In the genomic region with DNA sequence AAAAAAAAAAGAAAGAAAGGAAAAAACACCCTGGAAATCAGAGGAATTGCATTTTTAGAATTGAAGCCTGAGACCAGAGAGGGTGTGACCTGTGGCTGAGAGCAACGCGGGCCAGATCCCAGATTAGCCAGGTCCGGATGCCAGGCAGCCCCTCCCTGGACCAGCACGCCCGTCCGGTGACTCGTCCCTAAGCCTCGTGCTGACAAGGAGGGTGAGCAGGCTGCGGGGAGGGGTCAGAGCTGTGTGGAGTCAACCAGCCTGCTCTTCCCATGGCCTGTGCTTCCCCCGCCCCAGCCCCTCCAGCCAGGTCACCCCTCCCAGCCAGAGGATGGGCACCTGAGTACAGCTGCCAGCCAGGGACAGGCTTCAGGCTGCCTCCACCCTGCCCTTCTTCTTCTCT, we compare ENCODE assay signal across 9 cellular contexts. TPM values are rescaled to one million over a fixed set of nuclear protein-coding genes. Genes with fewer than 3 reads are reported as not detected.
DNase-seq lines count a peak whose midpoint lies in the region; ATAC-seq and TF ChIP-seq lines count a peak whose summit lies in the region.
"Had no signal": no experiment of that assay in that cellular context is flagged by ENCODE, and none has a peak within 500 bp of the region (broad histone marks: within the 10 kb centered on the region; RNA-seq: fewer than 3 reads in every experiment).

No MANE protein-coding gene starts in this region.

- H3K4me1 ChIP-seq in CD8-positive, alpha-beta T cell (ENCODE audit: insufficient read depth, low read length), result peaks cover 33% of the 10 kb centered on the region
- peaks cover 27 to 57% of the 10 kb centered on the region in 2 donors for H3K4me1 ChIP-seq in thyroid gland

- POLR2A ChIA-PET in CD8-positive, alpha-beta T cell (lab: Charles Lee), result interaction anchor here (0.6 to 1.0 kb wide), 2 partner anchors 18 to 295 kb away, joined by 3 read pairs; no protein-coding TSS in a partner anchor

- H3K36me3 Mint-ChIP-seq in CD8-positive, alpha-beta T cell, result no peaks in the 10 kb centered on the region

- intact Hi-C loops in CD8-positive, alpha-beta T cell (cut with DNase I, micrococcal nuclease), result loop anchor here in 1 of 2 experiments (10.0 kb wide), 2 partner anchors 240 to 290 kb away; a partner anchor contains a TSS
- intact Hi-C loops in thyroid gland (cut with DNase I), result loop anchor here (5.0 kb wide), 1 partner anchor 48 kb away; no protein-coding TSS in a partner anchor

- peak overlapping the region; percentile 37 for H3K4me3 ChIP-seq in CD8-positive, alpha-beta T cell (ENCODE audit: low read depth, low read length)
- no peak overlapping the region for H3K4me3 ChIP-seq in thyroid gland (replicated peaks in 1 of 3)
- H3K4me3 ChIP-seq: HAP-1 had no signal

- no peak for TF ChIP-seq CTCF in CD8-positive, alpha-beta T cell (IDR thresholded peaks at IDR 0.05)
- TF ChIP-seq CTCF in thyroid gland (IDR thresholded peaks at IDR 0.05) (no peak), GM10266 (IDR thresholded peaks at IDR 0.05; ENCODE audit: control insufficient read depth, insufficient read depth, low read depth, missing control alignments) (no peak)

- H3K4me1 Mint-ChIP-seq in CD8-positive, alpha-beta T cell (ENCODE audit: low read depth), result peaks cover 23% of the 10 kb centered on the region

- no peaks in the 10 kb centered on the region for H3K9me3 ChIP-seq in CD8-positive, alpha-beta T cell (ENCODE audit: low read length)
- H3K9me3 ChIP-seq in thyroid gland, result no peaks in the 10 kb centered on the region
- H3K9me3 ChIP-seq: HAP-1 had no signal

- no peak overlapping the region for H3K27ac Mint-ChIP-seq in CD8-positive, alpha-beta T cell

- H3K4me3 Mint-ChIP-seq in CD8-positive, alpha-beta T cell, result peak overlapping the region; percentile 75

- peak; percentile 1 for ATAC-seq in CD8-positive, alpha-beta T cell

- DNase-seq in CD8-positive, alpha-beta T cell, result peak in 2 of 7 experiments; percentile 10 to 12
- peak; percentile 88 for DNase-seq in NCI-H460 (ENCODE audit: extremely low read depth, low read depth)
- peak; percentile 70 for DNase-seq in amniotic stem cell (lab: John Stamatoyannopoulos, UW)
- peak; percentile 88 for DNase-seq in kidney tubule cell (ENCODE audit: low spot score)
- DNase-seq in thyroid gland, result peak; percentile 73 to 78
- no peak for DNase-seq in NCI-H1092 (lab: John Stamatoyannopoulos, UW)
- no peak for DNase-seq in midbrain (lab: John Stamatoyannopoulos, UW)
- no peak for DNase-seq in GM10266 (ENCODE audit: extremely low spot score)

- no peak overlapping the region for H3K27ac ChIP-seq in CD8-positive, alpha-beta T cell (ENCODE audit: low read depth, low read length)
- peak overlapping the region; percentile 76 to 99 (median 84) for H3K27ac ChIP-seq in thyroid gland

- H3K27me3 Mint-ChIP-seq in CD8-positive, alpha-beta T cell (ENCODE audit: low read depth), result peaks cover 5% of the 10 kb centered on the region

- no peak for TF ChIP-seq POLR2A in thyroid gland (IDR thresholded peaks at IDR 0.05)

- H3K36me3 ChIP-seq in CD8-positive, alpha-beta T cell (ENCODE audit: insufficient read depth, low read length), result no peaks in the 10 kb centered on the region
- H3K36me3 ChIP-seq in thyroid gland, result no peaks in the 10 kb centered on the region
- H3K36me3 ChIP-seq: HAP-1 had no signal

- CTCF ChIA-PET in CD8-positive, alpha-beta T cell (lab: Charles Lee), result no interaction called here

- H3K27me3 ChIP-seq in CD8-positive, alpha-beta T cell (ENCODE audit: insufficient read depth, low read length), result no peaks in the 10 kb centered on the region
- H3K27me3 ChIP-seq in thyroid gland, result no peaks in the 10 kb centered on the region

- H3K9me3 Mint-ChIP-seq in CD8-positive, alpha-beta T cell, result no peaks in the 10 kb centered on the region

- 14 to 35% methylated on average over 10 of the region's 10 CpGs for WGBS in thyroid gland, 2 donors

RNA-seq across cellular contexts. Expression of a gene that starts 4.2 kb away (rescaled TPM):
- 100 to 1,000 TPM; 119 to 130 TPM for total RNA-seq in CD8-positive, alpha-beta T cell
- 116 and 137 TPM in 2 replicates for total RNA-seq in NCI-H460 (2014; rRNA removed; shearing (Covaris generic))
- polyA plus RNA-seq in NCI-H460 (2014; cell fraction: nucleus; rRNA removed), result 240 and 308 TPM in 2 replicates
- 100 to 1,000 TPM; 236 to 340 (median 281) TPM for total RNA-seq in thyroid gland

Comparison
In these comparisons a context has a peak if more than half of its experiments do, and no peak if none do; other contexts are left out.
1. DNase-seq: peak in NCI-H460 (single experiment), amniotic stem cell (single experiment), kidney tubule cell (single experiment) and thyroid gland (2 of 2); none in NCI-H1092 (single experiment), midbrain (single experiment) and GM10266 (single experiment).